In the genomic region with DNA sequence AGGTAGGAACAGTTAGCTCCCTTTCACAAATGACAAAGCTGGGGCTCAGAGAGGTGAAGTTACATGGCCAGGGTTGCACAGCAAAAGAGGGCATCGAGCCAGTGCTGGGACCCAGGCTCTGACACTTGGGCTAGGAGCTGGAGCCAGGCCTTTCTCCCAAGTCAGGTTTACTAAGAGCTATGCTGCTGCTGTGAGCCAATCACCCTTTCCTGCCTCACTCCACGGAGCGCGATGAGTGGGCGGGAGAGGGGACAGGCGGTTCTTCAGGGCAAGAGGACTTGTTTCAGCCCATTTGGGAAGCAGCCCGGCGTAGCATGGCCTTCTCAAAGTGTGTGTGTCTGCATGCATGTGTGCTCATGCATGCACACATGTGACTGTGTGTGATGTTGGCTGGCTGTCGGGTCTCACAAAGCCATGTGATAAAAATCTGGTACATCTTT, we compare ENCODE assay signal across 15 cellular contexts. TPM values are rescaled to one million over a fixed set of nuclear protein-coding genes. Genes with fewer than 3 reads are reported as not detected.
A peak's percentile ranks its signal among the peaks of the same experiment; 100 is the strongest.
DNase-seq lines count a peak whose midpoint lies in the region; ATAC-seq and TF ChIP-seq lines count a peak whose summit lies in the region.
"Had no signal": no experiment of that assay in that cellular context is flagged by ENCODE, and none has a peak within 500 bp of the region (broad histone marks: within the 10 kb centered on the region; RNA-seq: fewer than 3 reads in every experiment).

No MANE protein-coding gene starts in this region.

- peaks cover 40% of the 10 kb centered on the region for H3K4me1 Mint-ChIP-seq in GM23338

- intact Hi-C loops in stomach (cut with DNase I; ENCODE audit: low total_unique reads), result no loop called here

- H3K27me3 ChIP-seq in GM23338 (ENCODE audit: insufficient read depth) (peaks cover 8% of the 10 kb centered on the region), stomach (no peaks in the 10 kb centered on the region), MM.1S (replicated peaks; ENCODE audit: insufficient read depth, low read length) (no peaks in the 10 kb centered on the region)

- no peak overlapping the region for H3K4me3 ChIP-seq in GM23338
- H3K4me3 ChIP-seq in cardiac fibroblast (replicated peaks in 1 of 2; ENCODE audit: low read depth in 2 of 2, low read length in 2 of 2), result no peak overlapping the region
- H3K4me3 ChIP-seq in stomach, result no peak overlapping the region
- H3K4me3 ChIP-seq in MM.1S (ENCODE audit: low read length), result no peak overlapping the region

- H2AFZ ChIP-seq in GM23338 (no peak overlapping the region), MM.1S (ENCODE audit: low read length) (no peak overlapping the region)

- no peak for TF ChIP-seq POLR2A in stomach (IDR thresholded peaks at IDR 0.05)

- 59 to 81% (median 70%) methylated on average over 9 of the region's 9 CpGs for WGBS in stomach, 5 donors

- H3K36me3 ChIP-seq in GM23338 (ENCODE audit: insufficient read depth) (no peaks in the 10 kb centered on the region), stomach (no peaks in the 10 kb centered on the region), MM.1S (replicated peaks; ENCODE audit: insufficient read depth, low read length) (no peaks in the 10 kb centered on the region)

- TF ChIP-seq CTCF in GM23338 (conservative IDR thresholded peaks at IDR 0.05; ENCODE audit: low read depth in 2 of 2) (no peak), cardiac fibroblast (IDR thresholded peaks at IDR 0.05; ENCODE audit: low read depth, low read length) (no peak), stomach (IDR thresholded peaks at IDR 0.05) (no peak), MM.1S (IDR thresholded peaks at IDR 0.05; ENCODE audit: low read length) (no peak)

- peak; percentile 21; the same call in 2 of the 3 replicates for ATAC-seq in GM23338
- no peak for ATAC-seq in HG03175 (IDR thresholded peaks at IDR 0.05; ENCODE audit: unreplicated experiment)
- ATAC-seq: natural killer cell, SK-N-SH treated with all-trans-retinoic acid at 6 μM for 48 hours had no signal

- no peak overlapping the region for H3K4me3 Mint-ChIP-seq in GM23338
- H3K4me3 Mint-ChIP-seq: activated CD4-positive, alpha-beta T cell treated with anti-CD3 and anti-CD28 coated beads, Interleukin-2, amount 10 ng/mL, durations not matched to agents 7 days and 5 days; activated naive CD4-positive, alpha-beta T cell treated with anti-CD3 and anti-CD28 coated beads, Interleukin-2, amount 10 ng/mL, durations not matched to agents 7 days and 5 days; natural killer cell had no signal

- no peak overlapping the region for H3K4me2 ChIP-seq in GM23338
- no peak overlapping the region for H3K4me2 ChIP-seq in MM.1S (ENCODE audit: low read depth, low read length)

- H4K20me1 ChIP-seq in GM23338 (replicated peaks; ENCODE audit: insufficient read depth) (no peaks in the 10 kb centered on the region), MM.1S (ENCODE audit: insufficient read depth, low read length) (no peaks in the 10 kb centered on the region)

- H3K9me2 ChIP-seq in GM23338 (ENCODE audit: insufficient read depth) (no peaks in the 10 kb centered on the region), MM.1S (replicated peaks; ENCODE audit: insufficient read depth, low read length) (no peaks in the 10 kb centered on the region)

- H3F3A ChIP-seq in GM23338 (replicated peaks; ENCODE audit: low read depth) (peaks cover 3% of the 10 kb centered on the region; the same call in 1 of the 2 replicates), MM.1S (ENCODE audit: insufficient read depth, low read length) (no peaks in the 10 kb centered on the region)

- H3K9ac ChIP-seq in MM.1S (ENCODE audit: low read length), result no peak overlapping the region

- no peak for TF ChIP-seq EP300 in stomach (IDR thresholded peaks at IDR 0.05)

- H3K4me1 ChIP-seq in GM23338 (ENCODE audit: insufficient read depth) (peaks cover 12% of the 10 kb centered on the region), stomach (peaks cover 6 to 37% (median 19%) of the 10 kb centered on the region in 4 donors), MM.1S (ENCODE audit: low read length) (peaks cover 1% of the 10 kb centered on the region; the same call in 1 of the 2 replicates)

- DNase-seq in GM23338 (ENCODE audit: low spot score) (peak; percentile 28), cardiac fibroblast (ENCODE audit: low read depth in 2 of 2) (peak; percentile 61 to 84), kidney tubule cell (ENCODE audit: low spot score) (peak; percentile 52), stomach (no peak), SHP77 treated with DMSO at 0.1 percent for 48 hours (lab: John Stamatoyannopoulos, UW) (no peak), MM.1S (no peak)
- DNase-seq in stimulated activated CD4-positive, alpha-beta T cell treated with anti-CD3 and anti-CD28 coated beads, Interleukin-1b, Interleukin-23, amount 100 ng/mL, for 48 hours, result no peak
- DNase-seq: activated CD4-positive, alpha-beta T cell treated with anti-CD3 and anti-CD28 coated beads, Interleukin-2, amount 10 ng/mL, durations not matched to agents 7 days and 5 days; activated naive CD4-positive, alpha-beta T cell treated with anti-CD3 and anti-CD28 coated beads, Interleukin-2, amount 10 ng/mL, durations not matched to agents 7 days and 5 days; natural killer cell; NCI-H1105 treated with DMSO at 0.1 percent for 48 hours; NCI-H774; stimulated activated naive CD4-positive, alpha-beta T cell treated with Interleukin-2 at 50 U/mL for 16 hours had no signal

- H3K79me2 ChIP-seq in GM23338 (replicated peaks; ENCODE audit: insufficient read depth) (no peaks in the 10 kb centered on the region), MM.1S (ENCODE audit: low read length) (no peaks in the 10 kb centered on the region)

- no peaks in the 10 kb centered on the region for H3K9me3 ChIP-seq in stomach
- no peaks in the 10 kb centered on the region for H3K9me3 ChIP-seq in MM.1S (replicated peaks; ENCODE audit: insufficient read depth, low read length)

- H3K27ac ChIP-seq in GM23338 (ENCODE audit: low read depth), result no peak overlapping the region
- H3K27ac ChIP-seq in stomach, result peak overlapping the region in 3 of 5 donors; percentile 19 to 38 (median 26)
- H3K27ac ChIP-seq in MM.1S (ENCODE audit: low read length), result no peak overlapping the region

- H3K27ac Mint-ChIP-seq in GM23338, result no peak overlapping the region
- H3K27ac Mint-ChIP-seq: activated CD4-positive, alpha-beta T cell treated with anti-CD3 and anti-CD28 coated beads, Interleukin-2, amount 10 ng/mL, durations not matched to agents 7 days and 5 days; activated naive CD4-positive, alpha-beta T cell treated with anti-CD3 and anti-CD28 coated beads, Interleukin-2, amount 10 ng/mL, durations not matched to agents 7 days and 5 days; natural killer cell had no signal

- no peaks in the 10 kb centered on the region for H3K9me3 Mint-ChIP-seq in GM23338
- H3K9me3 Mint-ChIP-seq: activated CD4-positive, alpha-beta T cell treated with anti-CD3 and anti-CD28 coated beads, Interleukin-2, amount 10 ng/mL, durations not matched to agents 7 days and 5 days; activated naive CD4-positive, alpha-beta T cell treated with anti-CD3 and anti-CD28 coated beads, Interleukin-2, amount 10 ng/mL, durations not matched to agents 7 days and 5 days; natural killer cell had no signal

- no peaks in the 10 kb centered on the region for H3K36me3 Mint-ChIP-seq in GM23338 (ENCODE audit: low read depth)
- H3K36me3 Mint-ChIP-seq: activated naive CD4-positive, alpha-beta T cell treated with anti-CD3 and anti-CD28 coated beads, Interleukin-2, amount 10 ng/mL, durations not matched to agents 7 days and 5 days; natural killer cell had no signal

- H3K27me3 Mint-ChIP-seq in GM23338 (ENCODE audit: insufficient read depth, low read depth, poor library complexity), result peaks cover 14% of the 10 kb centered on the region
- H3K27me3 Mint-ChIP-seq: activated CD4-positive, alpha-beta T cell treated with anti-CD3 and anti-CD28 coated beads, Interleukin-2, amount 10 ng/mL, durations not matched to agents 7 days and 5 days had no signal

TF ChIP-seq in GM23338, 12 proteins besides CTCF, POLR2A, EP300 and RAD21 (continues in another document):
- TF ChIP-seq, protein P1, sequence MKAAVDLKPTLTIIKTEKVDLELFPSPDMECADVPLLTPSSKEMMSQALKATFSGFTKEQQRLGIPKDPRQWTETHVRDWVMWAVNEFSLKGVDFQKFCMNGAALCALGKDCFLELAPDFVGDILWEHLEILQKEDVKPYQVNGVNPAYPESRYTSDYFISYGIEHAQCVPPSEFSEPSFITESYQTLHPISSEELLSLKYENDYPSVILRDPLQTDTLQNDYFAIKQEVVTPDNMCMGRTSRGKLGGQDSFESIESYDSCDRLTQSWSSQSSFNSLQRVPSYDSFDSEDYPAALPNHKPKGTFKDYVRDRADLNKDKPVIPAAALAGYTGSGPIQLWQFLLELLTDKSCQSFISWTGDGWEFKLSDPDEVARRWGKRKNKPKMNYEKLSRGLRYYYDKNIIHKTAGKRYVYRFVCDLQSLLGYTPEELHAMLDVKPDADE (IDR thresholded peaks at IDR 0.05), result no peak
- TF ChIP-seq JUNB (IDR thresholded peaks at IDR 0.05; ENCODE audit: unreplicated experiment), result no peak
- TF ChIP-seq CREB1 (CRISPR knock-in tag; IDR thresholded peaks at IDR 0.05; ENCODE audit: low read depth), result no peak

RNA-seq across cellular contexts. Expression of a gene that starts 10.6 kb away (rescaled TPM):
- total RNA-seq in GM23338 (2014; rRNA removed; shearing (Covaris generic)), result 153 and 164 TPM in 2 replicates
- polyA plus RNA-seq in GM23338 (2016; fragmentation: Nextera tagmentation; extraction: Ambion mirVana) (330 and 345 TPM in 2 replicates), stomach (100 to 1,000 TPM in 2 of 3 donors, 10 to 100 TPM in 1; 79.4 to 226 (median 139) TPM)
- total RNA-seq in stomach, result 1,000 to 10,000 TPM in 1 of 5 donors, 100 to 1,000 TPM in 3, 10 to 100 TPM in 1; 90.6 to 1,101 (median 120) TPM

RNA-seq across cellular contexts. Expression of a gene that starts 17.7 kb away (rescaled TPM):
- total RNA-seq in GM23338 (2014; rRNA removed; shearing (Covaris generic)), result 2.6 and 3.4 TPM in 2 replicates
- polyA plus RNA-seq in GM23338 (2016; fragmentation: Nextera tagmentation; extraction: Ambion mirVana) (0.78 and 1.6 TPM in 2 replicates), stomach (1 to 10 TPM in 1 of 3 donors, under 1 TPM in 2; 0.61 to 3.2 (median 0.87) TPM)
- 10 to 100 TPM in 1 of 5 donors, 1 to 10 TPM in 3, under 1 TPM in 1; 0.58 to 27.8 (median 3.5) TPM for total RNA-seq in stomach

Comparison
In these comparisons a context has a peak if more than half of its experiments do, and no peak if none do; other contexts are left out.
1. DNase-seq: peak in GM23338 (single experiment), cardiac fibroblast (2 of 2) and kidney tubule cell (single experiment); none in stomach (single experiment), stimulated activated CD4-positive, alpha-beta T cell treated with anti-CD3 and anti-CD28 coated beads, Interleukin-1b, Interleukin-23, amount 100 ng/mL, for 48 hours (single experiment), SHP77 treated with DMSO at 0.1 percent for 48 hours (single experiment) and MM.1S (single experiment).
2. H3K27ac ChIP-seq: peak in stomach (3 of 5); none in GM23338 (single experiment) and MM.1S (single experiment).